8 cellular contexts compared by ENCODE assay signal in the genomic region with DNA sequence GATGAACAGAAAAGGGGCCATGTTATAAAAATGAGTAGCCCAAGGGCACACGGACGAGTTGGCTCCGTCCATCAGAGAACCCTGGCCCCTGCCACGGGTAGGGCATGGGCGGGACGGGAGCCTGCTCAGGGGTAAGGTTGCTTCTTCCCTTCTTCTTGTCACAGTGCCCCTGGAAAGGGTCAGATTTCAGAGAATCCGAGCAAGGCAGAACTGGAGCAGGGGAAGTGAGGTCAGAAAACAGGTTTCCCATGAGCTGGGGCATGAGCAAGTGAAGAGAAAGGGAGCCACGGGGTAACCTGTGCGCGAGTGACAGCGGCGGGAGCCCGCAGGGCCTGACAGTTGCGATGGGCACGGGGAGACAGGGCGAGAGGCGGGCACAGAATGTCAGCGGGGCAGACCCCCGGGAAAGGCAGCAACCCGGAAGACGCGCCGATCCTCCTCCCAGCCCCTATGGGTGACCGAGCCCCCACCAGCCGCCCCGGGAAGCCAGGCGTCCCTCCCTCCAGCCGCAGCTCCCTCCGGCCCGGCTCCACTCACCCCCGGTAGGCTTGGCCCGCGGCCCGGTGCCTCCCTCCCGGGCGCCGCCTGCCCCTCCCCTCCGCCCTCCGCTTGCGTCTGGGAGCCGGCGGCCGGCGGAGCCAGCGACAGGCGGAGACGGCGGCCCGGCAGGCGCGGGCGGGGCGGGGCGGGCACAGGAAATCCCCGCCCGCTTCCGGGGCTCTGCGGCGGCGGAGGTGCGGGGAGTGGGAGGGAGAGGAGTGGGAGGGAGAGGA. TPM values are rescaled to one million over a fixed set of nuclear protein-coding genes. Genes with fewer than 3 reads are reported as not detected.
DNase-seq lines count a peak whose midpoint lies in the region; ATAC-seq and TF ChIP-seq lines count a peak whose summit lies in the region.

ZNF641 (minus strand) TSS at position 671 of the 773 bp plus-strand sequence. CDS start 2,829 bp downstream, outside the sequence.

- H3K9ac ChIP-seq in GM23248 = peak within 1 kb of the TSS; percentile 87

- peaks cover 14% of the 10 kb centered on the region for H3K36me3 Mint-ChIP-seq in activated naive CD8-positive, alpha-beta T cell treated with anti-CD3 and anti-CD28 coated beads, Interleukin-2, amount 50 U/mL, for 24 hours (ENCODE audit: low read depth)
- peaks cover 13% of the 10 kb centered on the region for H3K36me3 Mint-ChIP-seq in type B pancreatic cell

- peak within 1 kb of the TSS; percentile 93 for H3K4me3 Mint-ChIP-seq in activated naive CD8-positive, alpha-beta T cell treated with anti-CD3 and anti-CD28 coated beads, Interleukin-2, amount 50 U/mL, for 24 hours
- peak within 1 kb of the TSS; percentile 98 for H3K4me3 Mint-ChIP-seq in type B pancreatic cell

- H3K36me3 ChIP-seq in GM23248 (ENCODE audit: low read depth) = peaks cover 10% of the 10 kb centered on the region; the same call in 1 of the 2 replicates
- peaks cover 0 to 34% (median 21%) of the 10 kb centered on the region in 9 donors for H3K36me3 ChIP-seq in heart right ventricle

- H3K9me3 Mint-ChIP-seq in activated naive CD8-positive, alpha-beta T cell treated with anti-CD3 and anti-CD28 coated beads, Interleukin-2, amount 50 U/mL, for 24 hours = no peaks in the 10 kb centered on the region
- no peaks in the 10 kb centered on the region for H3K9me3 Mint-ChIP-seq in type B pancreatic cell

- no peaks in the 10 kb centered on the region for H3K9me2 ChIP-seq in GM23248 (ENCODE audit: insufficient read depth)

- intact Hi-C loops in heart right ventricle (cut with DNase I) (loop anchor here in 5 of 10 donors (5.0 to 10.0 kb wide), 4 partner anchors 53 to 156 kb away; partner anchors contain the start of gene OR10AD1 (in 1 of the 5)), posterior cingulate gyrus (cut with DNase I) (loop anchor here (5.0 kb wide), 1 partner anchor 153 kb away; no protein-coding TSS in a partner anchor)

- peaks cover 29% of the 10 kb centered on the region for H3K4me1 Mint-ChIP-seq in activated naive CD8-positive, alpha-beta T cell treated with anti-CD3 and anti-CD28 coated beads, Interleukin-2, amount 50 U/mL, for 24 hours
- peaks cover 7% of the 10 kb centered on the region for H3K4me1 Mint-ChIP-seq in type B pancreatic cell (ENCODE audit: unreplicated experiment)

- H3K79me2 ChIP-seq in GM23248 (ENCODE audit: insufficient read depth) = no peaks in the 10 kb centered on the region

- peak; percentile 84 for ATAC-seq in activated naive CD8-positive, alpha-beta T cell treated with anti-CD3 and anti-CD28 coated beads, Interleukin-2, amount 50 U/mL, for 24 hours
- peak; percentile 90 to 97 (median 94) for ATAC-seq in heart right ventricle

- no peaks in the 10 kb centered on the region for H3K27me3 Mint-ChIP-seq in activated naive CD8-positive, alpha-beta T cell treated with anti-CD3 and anti-CD28 coated beads, Interleukin-2, amount 50 U/mL, for 24 hours
- peaks cover 3% of the 10 kb centered on the region for H3K27me3 Mint-ChIP-seq in type B pancreatic cell

- 1 to 2% methylated on average over 14 to 61 of the region's 61 CpGs for WGBS in GM23248 (ENCODE audit: low coverage in 1 of 2, low lambda C conversion rate in 2 of 2, missing lambda C conversion rate in 2 of 2), 2 experiments
- WGBS in heart right ventricle, 2 donors = 0 to 1% methylated on average over 38 to 61 of the region's 61 CpGs

- peak within 1 kb of the TSS; percentile 59 for H3K27ac ChIP-seq in GM23248
- peak within 1 kb of the TSS; percentile 94 to 99 (median 97) for H3K27ac ChIP-seq in heart right ventricle

- peaks cover 23% of the 10 kb centered on the region; the same call in 1 of the 2 replicates for H3F3A ChIP-seq in GM23248 (ENCODE audit: insufficient read depth)

- H3K9me3 ChIP-seq in GM23248 (ENCODE audit: low read depth) = no peaks in the 10 kb centered on the region
- H3K9me3 ChIP-seq in heart right ventricle = no peaks in the 10 kb centered on the region

- DNase-seq in G401 (ENCODE audit: low spot score) (peak; percentile 81), GM23248 (peak; percentile 87), LNCaP clone FGC (ENCODE audit: low read depth) (peak; percentile 25), SW480 (ENCODE audit: low spot score) (peak; percentile 69), heart right ventricle (peak; percentile 82 to 90), posterior cingulate gyrus (peak in 9 of 10 donors; percentile 62 to 97 (median 77)), type B pancreatic cell (ENCODE audit: extremely low spot score, unreplicated experiment) (peak; percentile 78)
- DNase-seq in activated naive CD8-positive, alpha-beta T cell treated with anti-CD3 and anti-CD28 coated beads, Interleukin-2, amount 50 U/mL, for 24 hours = peak; percentile 74

- H3K27ac Mint-ChIP-seq in activated naive CD8-positive, alpha-beta T cell treated with anti-CD3 and anti-CD28 coated beads, Interleukin-2, amount 50 U/mL, for 24 hours = peak within 1 kb of the TSS; percentile 89
- H3K27ac Mint-ChIP-seq in type B pancreatic cell = peak within 1 kb of the TSS; percentile 98

- H3K4me1 ChIP-seq in GM23248 (ENCODE audit: insufficient read depth) (peaks cover 16% of the 10 kb centered on the region), heart right ventricle (peaks cover 0 to 43% (median 25%) of the 10 kb centered on the region in 9 donors)

- no peaks in the 10 kb centered on the region for H3K27me3 ChIP-seq in GM23248 (replicated peaks; ENCODE audit: insufficient read depth)
- no peaks in the 10 kb centered on the region for H3K27me3 ChIP-seq in heart right ventricle

- H2AFZ ChIP-seq in GM23248 = peak within 1 kb of the TSS; percentile 97

- no peaks in the 10 kb centered on the region for H4K20me1 ChIP-seq in GM23248 (ENCODE audit: insufficient read depth)

- H3K4me3 ChIP-seq in GM23248 = peak within 1 kb of the TSS; percentile 86
- H3K4me3 ChIP-seq in LNCaP clone FGC (ENCODE audit: low read depth, low read length) = peak within 1 kb of the TSS; percentile 65
- peak within 1 kb of the TSS; percentile 64 to 92 (median 77) for H3K4me3 ChIP-seq in heart right ventricle

- in situ Hi-C loops in G401 (cut with HindIII; ENCODE audit: low sequenced_read_pairs) = no loop called here
- in situ Hi-C loops in GM23248 (cut with MboI) = no loop called here

- H3K4me2 ChIP-seq in GM23248 (ENCODE audit: unreplicated experiment) = peak within 1 kb of the TSS; percentile 99

- no peak for TF ChIP-seq CTCF in LNCaP clone FGC (IDR thresholded peaks at IDR 0.05; ENCODE audit: control insufficient read depth, extremely low read depth, insufficient read depth)
- peak in 1 of 9 donors; percentile 16 for TF ChIP-seq CTCF in heart right ventricle (IDR thresholded peaks at IDR 0.05)
- no peak for TF ChIP-seq CTCF in type B pancreatic cell (conservative IDR thresholded peaks at IDR 0.05)

RNA-seq across cellular contexts. Expression of gene ZNF641, which starts in this region (rescaled TPM):
- 12.7 and 12.9 TPM in 2 replicates for total RNA-seq in G401 (2014; rRNA removed; shearing (Covaris generic))
- 7.8 and 8.2 TPM in 2 replicates for total RNA-seq in GM23248 (2014; rRNA removed; shearing (Covaris generic))
- polyA plus RNA-seq in GM23248 (2016; fragmentation: Nextera tagmentation; extraction: Ambion mirVana) (3.2 and 3.3 TPM in 2 replicates), heart right ventricle (1 to 10 TPM; 3.6 to 3.8 TPM)
- total RNA-seq in heart right ventricle (10 to 100 TPM; 13.8 to 19.1 (median 15.5) TPM), type B pancreatic cell (ENCODE audit: low replicate concordance) (9.5 and 19.4 TPM in 2 replicates)

Comparison
In these comparisons a context has a peak if more than half of its experiments do, and no peak if none do; other contexts are left out.
1. Peak in every context shown above with its lines: DNase-seq, ATAC-seq, H3K4me3 ChIP-seq and H3K27ac ChIP-seq.
2. DNase-seq: peak in every context shown above with its lines; median percentile 87 in GM23248; 86 in heart right ventricle; 81 in G401; 78 in type B pancreatic cell; 77 in posterior cingulate gyrus; 74 in activated naive CD8-positive, alpha-beta T cell treated with anti-CD3 and anti-CD28 coated beads, Interleukin-2, amount 50 U/mL, for 24 hours; 69 in SW480; 25 in LNCaP clone FGC.